9 cellular contexts compared by ENCODE assay signal in the genomic region with DNA sequence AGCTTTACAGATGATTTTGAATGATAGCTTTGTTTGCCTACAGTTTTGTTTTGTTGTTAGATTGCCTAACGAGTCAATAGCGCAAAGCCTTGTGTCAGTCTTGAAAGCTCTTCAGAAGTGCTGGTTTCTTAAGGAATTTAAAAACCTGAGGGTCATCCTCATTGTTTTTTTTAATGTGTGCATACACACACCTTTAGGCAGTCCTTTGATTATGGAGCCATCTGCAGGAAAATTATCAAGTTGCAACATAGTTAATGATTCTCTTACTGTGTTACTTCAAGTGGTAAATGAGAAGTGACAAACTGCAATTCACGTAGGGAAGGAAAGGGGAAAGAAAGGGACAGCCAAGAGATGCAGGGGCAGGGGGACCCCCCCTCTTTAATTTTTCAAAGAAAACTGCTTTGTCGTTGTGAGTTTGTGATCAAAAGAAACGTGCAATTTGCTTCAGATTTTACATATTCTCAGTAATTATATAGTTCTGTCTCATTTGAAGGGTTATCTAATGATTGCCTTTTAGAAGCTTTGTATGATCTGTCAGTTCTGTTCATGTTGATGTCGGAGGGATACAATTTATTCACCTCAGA.
A peak's percentile ranks its signal among the peaks of the same experiment; 100 is the strongest.
DNase-seq lines count a peak whose midpoint lies in the region; ATAC-seq and TF ChIP-seq lines count a peak whose summit lies in the region.
"Had no signal": no experiment of that assay in that cellular context is flagged by ENCODE, and none has a peak within 500 bp of the region (broad histone marks: within the 10 kb centered on the region; RNA-seq: fewer than 3 reads in every experiment).

No MANE protein-coding gene starts in this region.

- H2AFZ ChIP-seq in HCT116 (ENCODE audit: low read depth, low read length, poor library complexity, severe bottlenecking), result no peak overlapping the region

- no peak overlapping the region for H3K4me3 ChIP-seq in CD8-positive, alpha-beta T cell (ENCODE audit: low read depth, low read length)
- H3K4me3 ChIP-seq in HCT116 (replicated peaks in 1 of 2; ENCODE audit: low read depth in 1 of 2, low read length in 2 of 2) (no peak overlapping the region), epithelial cell of esophagus (ENCODE audit: low read length) (no peak overlapping the region)

- H3K4me1 ChIP-seq in CD8-positive, alpha-beta T cell (ENCODE audit: insufficient read depth, low read length), result peaks cover 7% of the 10 kb centered on the region
- peaks cover 8 to 9% of the 10 kb centered on the region in 2 experiments; a peak in 3 of 4 replicates for H3K4me1 ChIP-seq in HCT116 (ENCODE audit: control insufficient read depth in 1 of 2, insufficient read depth in 2 of 2, low read length in 2 of 2)

- no peak overlapping the region for H3K9ac ChIP-seq in HCT116 (ENCODE audit: low read length)

- H3K9me2 ChIP-seq in HCT116 (ENCODE audit: insufficient read depth), result no peaks in the 10 kb centered on the region

- H4K20me1 ChIP-seq in HCT116 (ENCODE audit: insufficient read depth), result no peaks in the 10 kb centered on the region; the same call in 1 of the 2 replicates

- TF ChIP-seq CTCF in CD8-positive, alpha-beta T cell (IDR thresholded peaks at IDR 0.05), result peak; percentile 42
- peak in 2 of 3 experiments; percentile 41 to 55; a peak in 3 of 6 replicates for TF ChIP-seq CTCF in HCT116 (IDR thresholded peaks at IDR 0.05 in 2 of 3, conservative IDR thresholded peaks at IDR 0.05 in 1 of 3; ENCODE audit: borderline replicate concordance in 1 of 3, insufficient read depth in 1 of 3, low read depth in 2 of 3, low read length in 2 of 3)
- TF ChIP-seq CTCF in epithelial cell of esophagus (IDR thresholded peaks at IDR 0.05; ENCODE audit: insufficient read depth, low read depth, low read length, missing control alignments), result peak; percentile 53
- peak; percentile 58 to 65 (median 60) for TF ChIP-seq CTCF in nephron (IDR thresholded peaks at IDR 0.05; ENCODE audit: unreplicated experiment in 3 of 3)

- no TSS peak for BruUV-seq in HCT116 (replicated peaks; lab: Mats Ljungman, UMichigan)

- H3K36me3 Mint-ChIP-seq in CD8-positive, alpha-beta T cell, result no peaks in the 10 kb centered on the region
- peaks cover 4% of the 10 kb centered on the region for H3K36me3 Mint-ChIP-seq in nephron (ENCODE audit: low read depth)
- no peaks in the 10 kb centered on the region for H3K36me3 Mint-ChIP-seq in activated naive CD4-positive, alpha-beta T cell treated with anti-CD3 and anti-CD28 coated beads for 36 hours (ENCODE audit: low read depth)

- intact Hi-C loops in CD8-positive, alpha-beta T cell (cut with DNase I, micrococcal nuclease), result loop anchor here (1.0 to 5.0 kb wide), 5 partner anchors 67 to 722 kb away; a partner anchor contains a TSS
- intact Hi-C loops in HCT116 (cut with micrococcal nuclease), result loop anchor here (1.0 to 5.0 kb wide), 2 partner anchors 393 to 717 kb away; no protein-coding TSS in a partner anchor
- intact Hi-C loops in activated naive CD4-positive, alpha-beta T cell treated with anti-CD3 and anti-CD28 coated beads for 36 hours (cut with micrococcal nuclease), result loop anchor here (1.0 to 10.0 kb wide), 3 partner anchors 297 to 718 kb away; a partner anchor contains a TSS

- RAD21 ChIA-PET in HCT116 (lab: Charles Lee; ENCODE audit: low non-redundant PET in 1 of 2, low total read pairs in 2 of 2, uncharacterized antibody in 2 of 2, unreplicated experiment in 2 of 2), result interaction anchor here (0.6 to 0.9 kb wide), 2 partner anchors 67 to 69 kb away, joined by 3 read pairs; no protein-coding TSS in a partner anchor

- peaks cover 28% of the 10 kb centered on the region for H3K4me1 Mint-ChIP-seq in CD8-positive, alpha-beta T cell (ENCODE audit: low read depth)
- peaks cover 53% of the 10 kb centered on the region for H3K4me1 Mint-ChIP-seq in nephron
- peaks cover 25% of the 10 kb centered on the region for H3K4me1 Mint-ChIP-seq in activated naive CD4-positive, alpha-beta T cell treated with anti-CD3 and anti-CD28 coated beads for 36 hours (ENCODE audit: low read depth)

- ATAC-seq in CD8-positive, alpha-beta T cell, result no peak
- ATAC-seq in HCT116 (peak; percentile 74), GM21515 (IDR thresholded peaks at IDR 0.05; ENCODE audit: unreplicated experiment) (no peak)

- H3K27me3 ChIP-seq in CD8-positive, alpha-beta T cell (ENCODE audit: insufficient read depth, low read length), result no peaks in the 10 kb centered on the region
- H3K27me3 ChIP-seq in HCT116 (ENCODE audit: insufficient read depth, low read length), result no peaks in the 10 kb centered on the region

- CTCF ChIA-PET in CD8-positive, alpha-beta T cell (lab: Charles Lee), result interaction anchor here (0.7 to 2.3 kb wide), 13 partner anchors 16 to 723 kb away, joined by 3 to 6 read pairs (median 3); no protein-coding TSS in a partner anchor
- CTCF ChIA-PET in HCT116 (lab: Charles Lee), result interaction anchor here (0.9 to 3.2 kb wide), 4 partner anchors 67 to 393 kb away, joined by 3 to 29 read pairs (median 6); no protein-coding TSS in a partner anchor
- CTCF ChIA-PET in activated naive CD4-positive, alpha-beta T cell treated with anti-CD3 and anti-CD28 coated beads for 36 hours (lab: Charles Lee), result interaction anchor here (0.7 to 2.0 kb wide), 5 partner anchors 9 to 127 kb away, joined by 3 to 13 read pairs (median 5); no protein-coding TSS in a partner anchor

- H3K9me3 Mint-ChIP-seq in CD8-positive, alpha-beta T cell, result no peaks in the 10 kb centered on the region
- H3K9me3 Mint-ChIP-seq in nephron, result no peaks in the 10 kb centered on the region
- no peaks in the 10 kb centered on the region for H3K9me3 Mint-ChIP-seq in activated naive CD4-positive, alpha-beta T cell treated with anti-CD3 and anti-CD28 coated beads for 36 hours

- no peaks in the 10 kb centered on the region for H3K79me2 ChIP-seq in HCT116 (ENCODE audit: insufficient read depth, low read length)

- no peak overlapping the region for H3K27ac ChIP-seq in CD8-positive, alpha-beta T cell (ENCODE audit: low read depth, low read length)
- no peak overlapping the region for H3K27ac ChIP-seq in HCT116 (ENCODE audit: low read depth, low read length)
- H3K27ac ChIP-seq: epithelial cell of prostate had no signal

- peak; percentile 74 for TF ChIP-seq RAD21 in HCT116 (IDR thresholded peaks at IDR 0.05; ENCODE audit: low read depth)

- TF ChIP-seq POLR2A in HCT116 (IDR thresholded peaks at IDR 0.05; ENCODE audit: borderline replicate concordance, extremely low read depth, insufficient read depth, insufficient read length), result no peak

- POLR2A ChIA-PET in CD8-positive, alpha-beta T cell (lab: Charles Lee), result interaction anchor here (0.5 to 1.1 kb wide), 2 partner anchors 15 to 29 kb away, joined by 3 read pairs; no protein-coding TSS in a partner anchor
- POLR2A ChIA-PET in HCT116 (lab: Charles Lee), result no interaction called here

- DNase-seq in CD8-positive, alpha-beta T cell, result no peak
- DNase-seq in HCT116 (ENCODE audit: low read depth, low spot score) (peak; percentile 21), NOMO-1 treated with DMSO at 0.1 percent for 48 hours (lab: John Stamatoyannopoulos, UW; ENCODE audit: unreplicated experiment) (peak; percentile 49), epithelial cell of esophagus (ENCODE audit: low read depth) (peak; percentile 48), NK-92 (lab: John Stamatoyannopoulos, UW; ENCODE audit: unreplicated experiment) (no peak)
- no peak for DNase-seq in activated naive CD4-positive, alpha-beta T cell treated with anti-CD3 and anti-CD28 coated beads for 36 hours

- no peak overlapping the region for H3K27ac Mint-ChIP-seq in CD8-positive, alpha-beta T cell
- peak overlapping the region; percentile 64 to 77 (median 70) for H3K27ac Mint-ChIP-seq in nephron
- H3K27ac Mint-ChIP-seq in activated naive CD4-positive, alpha-beta T cell treated with anti-CD3 and anti-CD28 coated beads for 36 hours, result no peak overlapping the region

- H3K4me2 ChIP-seq in HCT116 (ENCODE audit: low read length), result no peak overlapping the region

- no peak overlapping the region for H3K4me3 Mint-ChIP-seq in CD8-positive, alpha-beta T cell
- H3K4me3 Mint-ChIP-seq in nephron, result peak overlapping the region; percentile 12 to 32 (median 16)
- no peak overlapping the region for H3K4me3 Mint-ChIP-seq in activated naive CD4-positive, alpha-beta T cell treated with anti-CD3 and anti-CD28 coated beads for 36 hours

- H3K9me3 ChIP-seq in CD8-positive, alpha-beta T cell (ENCODE audit: low read length), result no peaks in the 10 kb centered on the region
- H3K9me3 ChIP-seq in HCT116 (ENCODE audit: control insufficient read depth in 1 of 2, insufficient read depth in 1 of 2, low read depth in 1 of 2, low read length in 2 of 2), result no peaks in the 10 kb centered on the region

- no peaks in the 10 kb centered on the region for H3K27me3 Mint-ChIP-seq in CD8-positive, alpha-beta T cell (ENCODE audit: low read depth)
- H3K27me3 Mint-ChIP-seq in nephron (ENCODE audit: low read depth), result no peaks in the 10 kb centered on the region
- H3K27me3 Mint-ChIP-seq in activated naive CD4-positive, alpha-beta T cell treated with anti-CD3 and anti-CD28 coated beads for 36 hours (ENCODE audit: low read depth), result no peaks in the 10 kb centered on the region

- no peaks in the 10 kb centered on the region for H3K36me3 ChIP-seq in CD8-positive, alpha-beta T cell (ENCODE audit: insufficient read depth, low read length)
- H3K36me3 ChIP-seq in HCT116 (ENCODE audit: control insufficient read depth in 1 of 2, insufficient read depth in 2 of 2, low read length in 2 of 2), result no peaks in the 10 kb centered on the region

TF ChIP-seq in HCT116, 20 proteins besides CTCF, POLR2A, EP300 and RAD21 (continues in another document):
- TF ChIP-seq EGR1 (IDR thresholded peaks at IDR 0.05; ENCODE audit: low read depth), result no peak
- no peak for TF ChIP-seq JUND (IDR thresholded peaks at IDR 0.05)
- TF ChIP-seq, protein P1, sequence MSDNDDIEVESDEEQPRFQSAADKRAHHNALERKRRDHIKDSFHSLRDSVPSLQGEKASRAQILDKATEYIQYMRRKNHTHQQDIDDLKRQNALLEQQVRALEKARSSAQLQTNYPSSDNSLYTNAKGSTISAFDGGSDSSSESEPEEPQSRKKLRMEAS (IDR thresholded peaks at IDR 0.05), result no peak
- no peak for TF ChIP-seq SP1 (IDR thresholded peaks at IDR 0.05; ENCODE audit: low read depth)
- no peak for TF ChIP-seq SIN3A (IDR thresholded peaks at IDR 0.05; ENCODE audit: low read depth)
- no peak for TF ChIP-seq CBX3 (IDR thresholded peaks at IDR 0.05; ENCODE audit: low read depth)
- no peak for TF ChIP-seq ZFX (IDR thresholded peaks at IDR 0.05)
- no peak for TF ChIP-seq ELF1 (IDR thresholded peaks at IDR 0.05; ENCODE audit: borderline replicate concordance, low read depth)
- TF ChIP-seq EZH2 (IDR thresholded peaks at IDR 0.05), result no peak

Comparison
In these comparisons a context has a peak if more than half of its experiments do, and no peak if none do; other contexts are left out.
1. DNase-seq: peak in HCT116 (single experiment), NOMO-1 treated with DMSO at 0.1 percent for 48 hours (single experiment) and epithelial cell of esophagus (single experiment); none in CD8-positive, alpha-beta T cell (0 of 7), NK-92 (single experiment) and activated naive CD4-positive, alpha-beta T cell treated with anti-CD3 and anti-CD28 coated beads for 36 hours (single experiment).
2. H3K27ac Mint-ChIP-seq: peak in nephron (3 of 3); none in CD8-positive, alpha-beta T cell (single experiment) and activated naive CD4-positive, alpha-beta T cell treated with anti-CD3 and anti-CD28 coated beads for 36 hours (single experiment).
3. H3K4me3 Mint-ChIP-seq: peak in nephron (3 of 3); none in CD8-positive, alpha-beta T cell (single experiment) and activated naive CD4-positive, alpha-beta T cell treated with anti-CD3 and anti-CD28 coated beads for 36 hours (single experiment).
4. Peak in every context shown above with its lines, with median percentiles within 50 percentile points of each other: CTCF ChIP-seq.